Comparison of ENCODE assay signal across 2 cellular contexts in the genomic region with DNA sequence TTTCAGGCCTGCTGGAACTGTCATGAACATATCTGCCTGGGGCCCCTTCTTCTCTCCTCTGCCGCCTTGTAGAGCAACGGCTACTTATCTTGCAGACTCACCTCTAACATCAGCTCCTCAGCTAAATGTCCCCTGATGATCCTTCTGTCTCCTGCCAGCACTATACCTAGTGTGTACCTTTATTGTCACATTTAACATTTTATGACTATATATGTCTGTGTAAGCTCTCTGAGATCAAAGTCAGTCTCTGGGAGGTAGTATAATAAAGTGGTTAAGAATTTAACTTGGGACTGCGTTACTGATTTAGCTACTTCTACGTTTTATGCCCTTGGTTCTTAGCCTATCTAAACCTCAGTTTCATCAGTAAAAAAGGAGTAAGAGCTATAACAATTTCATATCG.
TF ChIP-seq lines count a peak whose summit lies in the region.

No MANE protein-coding gene starts in this region.

TF ChIP-seq in SK-N-SH, 30 proteins besides CTCF, POLR2A, EP300 and RAD21:
- TF ChIP-seq, protein P1, sequence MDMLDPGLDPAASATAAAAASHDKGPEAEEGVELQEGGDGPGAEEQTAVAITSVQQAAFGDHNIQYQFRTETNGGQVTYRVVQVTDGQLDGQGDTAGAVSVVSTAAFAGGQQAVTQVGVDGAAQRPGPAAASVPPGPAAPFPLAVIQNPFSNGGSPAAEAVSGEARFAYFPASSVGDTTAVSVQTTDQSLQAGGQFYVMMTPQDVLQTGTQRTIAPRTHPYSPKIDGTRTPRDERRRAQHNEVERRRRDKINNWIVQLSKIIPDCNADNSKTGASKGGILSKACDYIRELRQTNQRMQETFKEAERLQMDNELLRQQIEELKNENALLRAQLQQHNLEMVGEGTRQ (IDR thresholded peaks at IDR 0.05; ENCODE audit: borderline replicate concordance, low read depth, low read length) = no peak
- TF ChIP-seq, protein P2, sequence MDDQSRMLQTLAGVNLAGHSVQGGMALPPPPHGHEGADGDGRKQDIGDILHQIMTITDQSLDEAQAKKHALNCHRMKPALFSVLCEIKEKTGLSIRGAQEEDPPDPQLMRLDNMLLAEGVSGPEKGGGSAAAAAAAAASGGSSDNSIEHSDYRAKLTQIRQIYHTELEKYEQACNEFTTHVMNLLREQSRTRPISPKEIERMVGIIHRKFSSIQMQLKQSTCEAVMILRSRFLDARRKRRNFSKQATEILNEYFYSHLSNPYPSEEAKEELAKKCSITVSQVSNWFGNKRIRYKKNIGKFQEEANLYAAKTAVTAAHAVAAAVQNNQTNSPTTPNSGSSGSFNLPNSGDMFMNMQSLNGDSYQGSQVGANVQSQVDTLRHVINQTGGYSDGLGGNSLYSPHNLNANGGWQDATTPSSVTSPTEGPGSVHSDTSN (IDR thresholded peaks at IDR 0.05) = no peak
- TF ChIP-seq GATA2 (CRISPR knock-in tag; IDR thresholded peaks at IDR 0.05) (no peak), RXRA (IDR thresholded peaks at IDR 0.05; ENCODE audit: borderline replicate concordance, low read depth) (no peak), TEAD4 (IDR thresholded peaks at IDR 0.05; ENCODE audit: borderline replicate concordance, insufficient read depth) (no peak), NFIC (IDR thresholded peaks at IDR 0.05; ENCODE audit: borderline replicate concordance) (no peak), SMC3 (IDR thresholded peaks at IDR 0.05; ENCODE audit: low read depth, low read length) (no peak), GABPA (IDR thresholded peaks at IDR 0.05; ENCODE audit: low read depth) (no peak), EZH2phosphoT487 (IDR thresholded peaks at IDR 0.05; ENCODE audit: borderline replicate concordance, low read depth) (no peak), RCOR1 (IDR thresholded peaks at IDR 0.05; ENCODE audit: low read length) (no peak), FOSL2 (IDR thresholded peaks at IDR 0.05; ENCODE audit: borderline replicate concordance, low read depth) (no peak), ELF1 (IDR thresholded peaks at IDR 0.05) (no peak), TCF12 (IDR thresholded peaks at IDR 0.05) (no peak), CHD2 (IDR thresholded peaks at IDR 0.05; ENCODE audit: low read length, partially characterized antibody) (no peak), SIN3A (IDR thresholded peaks at IDR 0.05; ENCODE audit: borderline replicate concordance, low read depth, low read length) (no peak)
- TF ChIP-seq, protein P3, sequence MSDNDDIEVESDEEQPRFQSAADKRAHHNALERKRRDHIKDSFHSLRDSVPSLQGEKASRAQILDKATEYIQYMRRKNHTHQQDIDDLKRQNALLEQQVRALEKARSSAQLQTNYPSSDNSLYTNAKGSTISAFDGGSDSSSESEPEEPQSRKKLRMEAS (IDR thresholded peaks at IDR 0.05; ENCODE audit: low read depth) = no peak
TF ChIP-seq in SK-N-SH: peak in this region for 0.

TF ChIP-seq in SK-N-SH treated with all-trans-retinoic acid at 6 μM for 48 hours, 23 proteins besides CTCF, POLR2A, EP300 and RAD21 (continued from another document):
- TF ChIP-seq, protein P4, sequence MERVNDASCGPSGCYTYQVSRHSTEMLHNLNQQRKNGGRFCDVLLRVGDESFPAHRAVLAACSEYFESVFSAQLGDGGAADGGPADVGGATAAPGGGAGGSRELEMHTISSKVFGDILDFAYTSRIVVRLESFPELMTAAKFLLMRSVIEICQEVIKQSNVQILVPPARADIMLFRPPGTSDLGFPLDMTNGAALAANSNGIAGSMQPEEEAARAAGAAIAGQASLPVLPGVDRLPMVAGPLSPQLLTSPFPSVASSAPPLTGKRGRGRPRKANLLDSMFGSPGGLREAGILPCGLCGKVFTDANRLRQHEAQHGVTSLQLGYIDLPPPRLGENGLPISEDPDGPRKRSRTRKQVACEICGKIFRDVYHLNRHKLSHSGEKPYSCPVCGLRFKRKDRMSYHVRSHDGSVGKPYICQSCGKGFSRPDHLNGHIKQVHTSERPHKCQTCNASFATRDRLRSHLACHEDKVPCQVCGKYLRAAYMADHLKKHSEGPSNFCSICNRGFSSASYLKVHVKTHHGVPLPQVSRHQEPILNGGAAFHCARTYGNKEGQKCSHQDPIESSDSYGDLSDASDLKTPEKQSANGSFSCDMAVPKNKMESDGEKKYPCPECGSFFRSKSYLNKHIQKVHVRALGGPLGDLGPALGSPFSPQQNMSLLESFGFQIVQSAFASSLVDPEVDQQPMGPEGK (CRISPR knock-in tag; IDR thresholded peaks at IDR 0.05; ENCODE audit: borderline replicate concordance) = no peak
